In genomic region chr5:65173130-65173525, GRCh38 we compare ENCODE assay signal across 22 cellular contexts.
"Had no signal": no experiment of that assay in that cellular context is flagged by ENCODE, and none has a peak within 500 bp of the region (broad histone marks: within the 10 kb centered on the region; RNA-seq: fewer than 3 reads in every experiment).

No MANE protein-coding gene starts in this region.

- DNase-seq: activated gamma-delta T cell treated with Interleukin-2 at 50 U/mL for 16 hours; activated naive CD4-positive, alpha-beta T cell treated with anti-CD3 and anti-CD28 coated beads, Interleukin-2, amount 10 ng/mL, durations not matched to agents 7 days and 5 days; adrenal gland; anterior cingulate cortex; KG1; NCI-H1092 treated with DMSO at 0.1 percent for 48 hours; NCI-H1436; NCI-H1694 treated with DMSO at 0.1 percent for 48 hours; NCI-H2029 treated with DMSO at 0.1 percent for 48 hours; NCI-H524; PC-3; SHP77; SW 1271 had no signal

- FAIRE-seq: RCC 7860 had no signal

- H3K9me3 ChIP-seq: adrenal gland, SJSA1 had no signal

- H3K27ac Mint-ChIP-seq: activated CD8-positive, alpha-beta T cell treated with anti-CD3 and anti-CD28 coated beads for 36 hours; activated naive CD4-positive, alpha-beta T cell treated with anti-CD3 and anti-CD28 coated beads, Interleukin-2, amount 10 ng/mL, durations not matched to agents 7 days and 5 days; activated naive CD8-positive, alpha-beta T cell treated with anti-CD3 and anti-CD28 coated beads for 36 hours; activated T-cell treated with anti-CD3 and anti-CD28 coated beads, Interleukin-2, amount 50 U/mL, for 72 hours; activated T-helper 2 cell treated with anti-CD3 and anti-CD28 coated beads, Interferon-gamma antibody, Interleukin-2, Interleukin-4, amounts not matched to agents 10 μg/mL and 5 μg/mL and 100 μg/mL, durations not matched to agents 14 hours and 24 hours and 36 hours; IgD-negative memory B cell; T-helper 2 cell treated with Interferon-gamma antibody and Interleukin-4, amounts not matched to agents 5 μg/mL and 100 μg/mL, for 36 hours had no signal

- H3K36me3 ChIP-seq: adrenal gland, SJSA1 had no signal

- H3K27ac ChIP-seq: adrenal gland, SJSA1 had no signal

- H3K9me3 Mint-ChIP-seq: activated CD8-positive, alpha-beta T cell treated with anti-CD3 and anti-CD28 coated beads for 36 hours; activated naive CD4-positive, alpha-beta T cell treated with anti-CD3 and anti-CD28 coated beads, Interleukin-2, amount 10 ng/mL, durations not matched to agents 7 days and 5 days; activated naive CD8-positive, alpha-beta T cell treated with anti-CD3 and anti-CD28 coated beads for 36 hours; activated T-cell treated with anti-CD3 and anti-CD28 coated beads, Interleukin-2, amount 50 U/mL, for 72 hours; activated T-helper 2 cell treated with anti-CD3 and anti-CD28 coated beads, Interferon-gamma antibody, Interleukin-2, Interleukin-4, amounts not matched to agents 10 μg/mL and 5 μg/mL and 100 μg/mL, durations not matched to agents 14 hours and 24 hours and 36 hours; IgD-negative memory B cell; T-helper 2 cell treated with Interferon-gamma antibody and Interleukin-4, amounts not matched to agents 5 μg/mL and 100 μg/mL, for 36 hours had no signal

- H3K27me3 ChIP-seq: adrenal gland, SJSA1 had no signal

- H3K4me1 Mint-ChIP-seq: activated naive CD4-positive, alpha-beta T cell treated with anti-CD3 and anti-CD28 coated beads, Interleukin-2, amount 10 ng/mL, durations not matched to agents 7 days and 5 days; IgD-negative memory B cell had no signal

- H3K36me3 Mint-ChIP-seq: activated naive CD4-positive, alpha-beta T cell treated with anti-CD3 and anti-CD28 coated beads, Interleukin-2, amount 10 ng/mL, durations not matched to agents 7 days and 5 days had no signal

- ATAC-seq: PC-3, SK-N-SH treated with all-trans-retinoic acid at 6 μM for 48 hours had no signal

- H3K4me1 ChIP-seq: adrenal gland, SJSA1 had no signal

- H3K27me3 Mint-ChIP-seq: activated CD8-positive, alpha-beta T cell treated with anti-CD3 and anti-CD28 coated beads for 36 hours; activated naive CD8-positive, alpha-beta T cell treated with anti-CD3 and anti-CD28 coated beads for 36 hours; IgD-negative memory B cell had no signal

- H3K4me3 Mint-ChIP-seq: activated CD8-positive, alpha-beta T cell treated with anti-CD3 and anti-CD28 coated beads for 36 hours; activated naive CD4-positive, alpha-beta T cell treated with anti-CD3 and anti-CD28 coated beads, Interleukin-2, amount 10 ng/mL, durations not matched to agents 7 days and 5 days; activated naive CD8-positive, alpha-beta T cell treated with anti-CD3 and anti-CD28 coated beads for 36 hours; IgD-negative memory B cell; T-helper 2 cell treated with Interferon-gamma antibody and Interleukin-4, amounts not matched to agents 5 μg/mL and 100 μg/mL, for 36 hours had no signal

- H3K4me3 ChIP-seq: adrenal gland, SJSA1 had no signal
